13 cellular contexts compared by ENCODE assay signal in the genomic region with DNA sequence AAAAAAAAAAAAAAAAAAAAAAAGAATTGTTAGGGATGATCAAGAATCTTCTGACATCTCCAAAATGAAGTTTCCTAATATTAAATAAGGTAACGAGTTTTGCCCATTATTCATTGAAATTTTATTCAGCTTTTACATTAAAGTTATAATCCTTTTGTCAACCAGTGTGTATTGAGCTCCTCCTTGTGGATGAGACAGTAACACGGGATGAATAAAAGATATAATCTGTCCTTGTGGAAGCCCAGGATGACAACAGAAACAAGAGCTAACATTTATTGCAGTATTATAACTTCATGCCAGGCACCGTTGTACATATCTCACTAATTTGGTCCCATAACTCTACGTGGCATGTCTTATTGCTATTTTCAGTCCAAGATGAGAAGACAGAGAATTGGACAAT. TPM values are rescaled to one million over a fixed set of nuclear protein-coding genes. Genes with fewer than 3 reads are reported as not detected.
A peak's percentile ranks its signal among the peaks of the same experiment; 100 is the strongest.
DNase-seq lines count a peak whose midpoint lies in the region; ATAC-seq, FAIRE-seq and TF ChIP-seq lines count a peak whose summit lies in the region.
"Had no signal": no experiment of that assay in that cellular context is flagged by ENCODE, and none has a peak within 500 bp of the region (broad histone marks: within the 10 kb centered on the region; RNA-seq: fewer than 3 reads in every experiment).

No MANE protein-coding gene starts in this region.

- peak in 1 of 2 experiments; percentile 55 for DNase-seq in A549 (ENCODE audit: low read depth in 1 of 2, low spot score in 1 of 2)
- DNase-seq in GM23338 (ENCODE audit: low spot score) = peak; percentile 16
- DNase-seq in foreskin melanocyte = peak; percentile 13
- no peak for DNase-seq in lower lobe of right lung
- no peak for DNase-seq in stimulated activated CD4-positive, alpha-beta T cell treated with anti-CD3 and anti-CD28 coated beads, Interleukin-15, amount 100 ng/mL, for 24 hours
- DNase-seq in neuronal stem cell (ENCODE audit: low spot score) = no peak
- DNase-seq: amniotic stem cell, DMS153, MG63, RPMI8226 had no signal

- no peak overlapping the region for H2AK5ac ChIP-seq in neuronal stem cell (ENCODE audit: low read depth, low read length)

- CTCF ChIA-PET in A549 (lab: Yijun Ruan, JAX) = interaction anchor here (0.6 to 4.2 kb wide), 4 partner anchors 11 to 231 kb away, joined by 3 to 22 read pairs (median 4); no protein-coding TSS in a partner anchor

- intact Hi-C loops in lower lobe of right lung (cut with DNase I) = no loop called here

- no peaks in the 10 kb centered on the region for H3K36me3 ChIP-seq in GM23338 (ENCODE audit: insufficient read depth)
- no peaks in the 10 kb centered on the region for H3K36me3 ChIP-seq in lower lobe of right lung
- H3K36me3 ChIP-seq in neuronal stem cell (replicated peaks in 1 of 2; ENCODE audit: control insufficient read depth in 2 of 2, insufficient read depth in 2 of 2, low read length in 2 of 2) = no peaks in the 10 kb centered on the region
- H3K36me3 ChIP-seq: MG63, neutrophil had no signal

- peaks cover 3% of the 10 kb centered on the region; the same call in 1 of the 2 replicates for H3K9me2 ChIP-seq in GM23338 (ENCODE audit: insufficient read depth)

- TF ChIP-seq EP300 in A549 (IDR thresholded peaks at IDR 0.05) = no peak

- H3K79me2 ChIP-seq in GM23338 (replicated peaks; ENCODE audit: insufficient read depth) = no peaks in the 10 kb centered on the region

- H2AFZ ChIP-seq in GM23338 = no peak overlapping the region
- no peak overlapping the region for H2AFZ ChIP-seq in neuronal stem cell (ENCODE audit: low read length)

- H3K9me3 Mint-ChIP-seq in GM23338 = no peaks in the 10 kb centered on the region

- WGBS in A549 (ENCODE audit: missing lambda C conversion rate) = 6% methylated on average over 4 of the region's 4 CpGs
- no CpG with 5 or more reads among the region's 4 CpGs for WGBS in neuronal stem cell (ENCODE audit: extremely low coverage in 2 of 2, insufficient read length in 2 of 2, insufficient replicate concordance in 1 of 2), 2 donors

- no peak overlapping the region for H2BK5ac ChIP-seq in neuronal stem cell (ENCODE audit: low read length)

- peaks cover 2% of the 10 kb centered on the region for H3K27me3 Mint-ChIP-seq in GM23338 (ENCODE audit: insufficient read depth, low read depth, poor library complexity)

- H2BK120ac ChIP-seq in neuronal stem cell (ENCODE audit: low read depth, low read length) = no peak overlapping the region

- no peaks in the 10 kb centered on the region for H4K20me1 ChIP-seq in GM23338 (replicated peaks; ENCODE audit: insufficient read depth)

- no peak overlapping the region for H3K27ac Mint-ChIP-seq in GM23338

- no peaks in the 10 kb centered on the region for H3F3A ChIP-seq in GM23338 (replicated peaks; ENCODE audit: low read depth)

- no peak overlapping the region for H3K9ac ChIP-seq in neuronal stem cell (ENCODE audit: low read depth, low read length, poor library complexity)

- H3K4me1 Mint-ChIP-seq in GM23338 = no peaks in the 10 kb centered on the region

- peak; percentile 55 to 72 for TF ChIP-seq RAD21 in A549 (conservative IDR thresholded peaks at IDR 0.05 in 1 of 2, IDR thresholded peaks at IDR 0.05 in 1 of 2)

- no peaks in the 10 kb centered on the region for H3K9me3 ChIP-seq in A549
- H3K9me3 ChIP-seq in lower lobe of right lung = no peaks in the 10 kb centered on the region
- no peaks in the 10 kb centered on the region for H3K9me3 ChIP-seq in neuronal stem cell (replicated peaks in 1 of 2; ENCODE audit: control insufficient read depth in 2 of 2, insufficient read depth in 1 of 2, low read depth in 1 of 2, low read length in 2 of 2)
- H3K9me3 ChIP-seq: MG63, neutrophil had no signal

- no peak overlapping the region for H4K91ac ChIP-seq in neuronal stem cell (ENCODE audit: low read depth, low read length, poor library complexity)

- TF ChIP-seq CTCF in A549 (IDR thresholded peaks at IDR 0.05) = peak; percentile 22; the same call in 2 of the 3 replicates
- TF ChIP-seq CTCF in GM23338 (conservative IDR thresholded peaks at IDR 0.05; ENCODE audit: low read depth in 2 of 2) = peak; percentile 52 to 57
- TF ChIP-seq CTCF in lower lobe of right lung (IDR thresholded peaks at IDR 0.05) = no peak

- H3K18ac ChIP-seq in neuronal stem cell (ENCODE audit: low read length) = no peak overlapping the region

- no peak overlapping the region for H3K14ac ChIP-seq in neuronal stem cell (ENCODE audit: low read length)

- peak in 1 of 2 experiments; percentile 42; a peak in 1 of 6 replicates for ATAC-seq in A549
- ATAC-seq in GM23338 = no peak
- ATAC-seq in SK-N-SH treated with all-trans-retinoic acid at 6 μM for 48 hours = peak; percentile 80
- ATAC-seq in GM19351 (IDR thresholded peaks at IDR 0.05; ENCODE audit: unreplicated experiment) = no peak
- ATAC-seq in lower lobe of right lung = no peak

- no peak overlapping the region for H3K4me3 Mint-ChIP-seq in GM23338

- H3K27me3 ChIP-seq in GM23338 (ENCODE audit: insufficient read depth) (no peaks in the 10 kb centered on the region), lower lobe of right lung (ENCODE audit: low read depth) (no peaks in the 10 kb centered on the region), neuronal stem cell (ENCODE audit: control insufficient read depth in 3 of 3, insufficient read depth in 3 of 3, low read depth in 1 of 3, low read length in 3 of 3) (no peaks in the 10 kb centered on the region)
- H3K27me3 ChIP-seq: MG63, neutrophil had no signal

- H3K36me3 Mint-ChIP-seq in GM23338 (ENCODE audit: low read depth) = no peaks in the 10 kb centered on the region

- H3K4me3 ChIP-seq in A549 (no peak overlapping the region), GM23338 (no peak overlapping the region), lower lobe of right lung (no peak overlapping the region), neuronal stem cell (ENCODE audit: low read length in 2 of 2) (no peak overlapping the region)
- H3K4me3 ChIP-seq: MG63 had no signal

- no peak overlapping the region for H3K23ac ChIP-seq in neuronal stem cell (ENCODE audit: low read depth, low read length, poor library complexity)

- no peak overlapping the region for H4K8ac ChIP-seq in neuronal stem cell (ENCODE audit: low read depth, low read length)

- H3K4me2 ChIP-seq in A549 (no peak overlapping the region), GM23338 (no peak overlapping the region), neuronal stem cell (ENCODE audit: insufficient read depth, low read length, poor library complexity, severe bottlenecking) (no peak overlapping the region)

- no peak overlapping the region for H3K4ac ChIP-seq in neuronal stem cell (ENCODE audit: low read length)

- H3K27ac ChIP-seq in A549 (no peak overlapping the region), GM23338 (ENCODE audit: low read depth) (no peak overlapping the region), lower lobe of right lung (no peak overlapping the region), neuronal stem cell (replicated peaks; ENCODE audit: low read length) (no peak overlapping the region)
- H3K27ac ChIP-seq: neutrophil had no signal

- no peaks in the 10 kb centered on the region for H3K79me1 ChIP-seq in neuronal stem cell (ENCODE audit: low read depth, low read length)

- no peak for TF ChIP-seq POLR2A in A549 (IDR thresholded peaks at IDR 0.05; ENCODE audit: low read length)

- no peak overlapping the region for H2BK12ac ChIP-seq in neuronal stem cell (ENCODE audit: low read length)

- no peak for FAIRE-seq in A549 (lab: Jason Lieb, UNC)

- POLR2A ChIA-PET in A549 (lab: Yijun Ruan, JAX) = no interaction called here

- H2BK15ac ChIP-seq in neuronal stem cell (ENCODE audit: low read length) = no peak overlapping the region

- H3K4me1 ChIP-seq in A549 (0 out of 3 replicates have a peak, but pooled peaks cover 5% of the 10 kb centered on the region), GM23338 (ENCODE audit: insufficient read depth) (no peaks in the 10 kb centered on the region), lower lobe of right lung (no peaks in the 10 kb centered on the region), neuronal stem cell (ENCODE audit: control insufficient read depth in 2 of 2, insufficient read depth in 1 of 2, low read depth in 1 of 2, low read length in 2 of 2) (no peaks in the 10 kb centered on the region)

TF ChIP-seq in A549, 52 proteins besides CTCF, POLR2A, EP300 and RAD21 (continues in another document):
- TF ChIP-seq ZNF302 (CRISPR knock-in tag; IDR thresholded peaks at IDR 0.05) (no peak), SMC3 (IDR thresholded peaks at IDR 0.05) (peak; percentile 46; the same call in 2 of the 3 replicates), JUN (IDR thresholded peaks at IDR 0.05) (no peak)

TF ChIP-seq in SK-N-SH treated with all-trans-retinoic acid at 6 μM for 48 hours, 23 proteins besides CTCF, POLR2A, EP300 and RAD21 (continues in another document):
- TF ChIP-seq SNAI2 (CRISPR knock-in tag; IDR thresholded peaks at IDR 0.05) (no peak), CSDC2 (CRISPR knock-in tag; IDR thresholded peaks at IDR 0.05) (no peak), ZC3H10 (CRISPR knock-in tag; IDR thresholded peaks at IDR 0.05) (no peak), PPARA (CRISPR knock-in tag; IDR thresholded peaks at IDR 0.05; ENCODE audit: borderline replicate concordance) (no peak), TOX (CRISPR knock-in tag; IDR thresholded peaks at IDR 0.05; ENCODE audit: borderline replicate concordance) (no peak), ZFP3 (CRISPR knock-in tag; IDR thresholded peaks at IDR 0.05) (no peak), OSR1 (CRISPR knock-in tag; IDR thresholded peaks at IDR 0.05) (no peak), ZNF70 (CRISPR knock-in tag; IDR thresholded peaks at IDR 0.05) (no peak)

RNA-seq across cellular contexts. Expression of gene SERPINB7, which starts 33.4 kb away (rescaled TPM):
- 2.9 and 3.6 TPM in 2 replicates for polyA plus RNA-seq in A549 (2011; rRNA removed)
- 1.1 and 1.6 TPM in 2 replicates for polyA plus RNA-seq in A549 (2012; cell fraction: cytosol; rRNA removed)
- polyA plus RNA-seq in A549 (2012; cell fraction: nucleus; rRNA removed) = 0.80 and 1.2 TPM in 2 replicates
- 0.84 to 1.1 TPM (median 0.88 TPM) in 3 replicates for polyA plus RNA-seq in A549 (2017; fragmentation: RNase III; extraction: RNeasy Plus Mini Kit Qiagen cat#74134 plus additional on column Dnase treatment)
- polyA minus RNA-seq in A549 (2011; rRNA and poly(A)+ RNA removed) = 0.39 and 0.87 TPM in 2 replicates
- not detected in 2 replicates for total RNA-seq in GM23338 (2014; rRNA removed; shearing (Covaris generic))
- polyA plus RNA-seq in GM23338 (2016; fragmentation: Nextera tagmentation; extraction: Ambion mirVana) = not detected in 2 replicates
- not detected for total RNA-seq in lower lobe of right lung
- polyA plus RNA-seq in neuronal stem cell (2013, experiment 1 of 2) = not detected
- 0.08 TPM for polyA plus RNA-seq in neuronal stem cell (2013, experiment 2 of 2)

RNA-seq across cellular contexts. Expression of gene SERPINB11, which starts 39.0 kb away (rescaled TPM):
- polyA plus RNA-seq in A549 (2011; rRNA removed) (0.22 and 0.37 TPM in 2 replicates), A549 (2017; fragmentation: RNase III; extraction: RNeasy Plus Mini Kit Qiagen cat#74134 plus additional on column Dnase treatment) (not detected in 3 replicates), GM23338 (2016; fragmentation: Nextera tagmentation; extraction: Ambion mirVana) (not detected in 2 replicates)
- polyA plus RNA-seq in A549 (2012; cell fraction: cytosol; rRNA removed) = 0.03 and 0.04 TPM in 2 replicates
- 0.04 and 0.05 TPM in 2 replicates for polyA plus RNA-seq in A549 (2012; cell fraction: nucleus; rRNA removed)
- 0.19 TPM in 1 of 2 replicates, not detected in the other for polyA minus RNA-seq in A549 (2011; rRNA and poly(A)+ RNA removed)
- total RNA-seq in GM23338 (2014; rRNA removed; shearing (Covaris generic)) = not detected in 2 replicates
- total RNA-seq in lower lobe of right lung = 0.77 TPM
- not detected for polyA plus RNA-seq in neuronal stem cell (2013, experiment 1 of 2)
- not detected for polyA plus RNA-seq in neuronal stem cell (2013, experiment 2 of 2)

Comparison
In these comparisons a context has a peak if more than half of its experiments do, and no peak if none do; other contexts are left out.
1. DNase-seq: peak in GM23338 (single experiment) and foreskin melanocyte (single experiment); none in lower lobe of right lung (single experiment), stimulated activated CD4-positive, alpha-beta T cell treated with anti-CD3 and anti-CD28 coated beads, Interleukin-15, amount 100 ng/mL, for 24 hours (single experiment) and neuronal stem cell (single experiment).